Comparison of ENCODE assay signal across 8 cellular contexts in the genomic region with DNA sequence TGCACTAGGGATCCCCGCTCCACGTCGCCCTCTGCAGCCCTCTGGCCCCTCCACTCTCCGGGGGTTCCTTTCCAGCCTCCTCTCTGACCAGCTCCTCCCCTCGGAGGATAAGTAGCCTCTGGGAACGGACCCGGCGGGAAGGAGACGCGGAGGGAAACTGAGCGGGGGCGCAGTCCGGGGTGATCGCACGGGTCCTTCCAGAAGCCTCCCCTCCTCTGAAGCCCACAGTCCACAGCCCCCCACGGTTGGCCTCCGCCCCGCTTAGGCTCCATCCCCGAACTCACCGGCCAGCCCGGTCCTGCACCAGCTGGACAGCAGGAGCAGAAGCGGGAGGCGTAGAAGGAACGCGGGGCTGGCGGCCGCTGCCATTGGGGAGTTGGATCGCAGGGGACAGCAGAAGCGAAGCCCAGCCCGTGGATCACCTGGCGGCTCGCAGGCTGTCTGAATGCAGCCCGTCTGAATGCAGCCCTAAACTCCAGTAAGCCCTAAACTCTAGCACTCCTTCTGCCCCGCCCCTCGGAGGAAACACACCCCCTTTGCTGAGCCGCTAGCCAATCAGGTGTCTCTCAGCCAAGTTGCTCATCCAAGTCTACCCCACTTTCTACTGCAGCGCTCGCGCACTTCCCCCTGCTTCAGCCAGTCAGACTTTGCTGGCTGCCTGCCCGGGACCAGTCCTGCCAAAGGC. TPM values are rescaled to one million over a fixed set of nuclear protein-coding genes. Genes with fewer than 3 reads are reported as not detected.
DNase-seq lines count a peak whose midpoint lies in the region; TF ChIP-seq lines count a peak whose summit lies in the region.

A gene with protein sequence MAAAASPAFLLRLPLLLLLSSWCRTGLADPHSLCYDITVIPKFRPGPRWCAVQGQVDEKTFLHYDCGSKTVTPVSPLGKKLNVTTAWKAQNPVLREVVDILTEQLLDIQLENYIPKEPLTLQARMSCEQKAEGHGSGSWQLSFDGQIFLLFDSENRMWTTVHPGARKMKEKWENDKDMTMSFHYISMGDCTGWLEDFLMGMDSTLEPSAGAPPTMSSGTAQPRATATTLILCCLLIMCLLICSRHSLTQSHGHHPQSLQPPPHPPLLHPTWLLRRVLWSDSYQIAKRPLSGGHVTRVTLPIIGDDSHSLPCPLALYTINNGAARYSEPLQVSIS (minus strand): TSS at position 480 of the 685 bp plus-strand sequence. CDS start 111 bp downstream, at position 369.

- H3K4me3 ChIP-seq in Karpas-422 (ENCODE audit: low read length) = peak within 1 kb of the TSS; percentile 51; the same call in 1 of the 2 replicates
- H3K4me3 ChIP-seq in SK-N-MC = peak within 1 kb of the TSS; percentile 72
- peak within 1 kb of the TSS; percentile 71 for H3K4me3 ChIP-seq in neural progenitor cell

- no peaks in the 10 kb centered on the region for H3K36me3 Mint-ChIP-seq in neural progenitor cell

- no peaks in the 10 kb centered on the region for H3K79me2 ChIP-seq in Karpas-422 (ENCODE audit: low read length)
- H3K79me2 ChIP-seq in neural progenitor cell (ENCODE audit: low read depth) = no peaks in the 10 kb centered on the region

- H3K36me3 ChIP-seq in Karpas-422 (ENCODE audit: insufficient read depth, low read length) (no peaks in the 10 kb centered on the region), SK-N-MC (ENCODE audit: insufficient read depth, low read length) (no peaks in the 10 kb centered on the region), neural progenitor cell (no peaks in the 10 kb centered on the region)

- H3K27ac ChIP-seq in Karpas-422 (ENCODE audit: low read length) (no peak within 1 kb of the TSS), SK-N-MC (no peak within 1 kb of the TSS), neural progenitor cell (no peak within 1 kb of the TSS)

- H3K9me2 ChIP-seq in Karpas-422 (replicated peaks; ENCODE audit: insufficient read depth, low read length) = no peaks in the 10 kb centered on the region

- H3K4me2 ChIP-seq in Karpas-422 (ENCODE audit: low read depth, low read length, poor library complexity, severe bottlenecking) = peak within 1 kb of the TSS; percentile 69
- H3K4me2 ChIP-seq in neural progenitor cell = peak within 1 kb of the TSS; percentile 98

- no peak for TF ChIP-seq CTCF in neural progenitor cell (IDR thresholded peaks at IDR 0.05)

- H3K9me3 Mint-ChIP-seq in neural progenitor cell = peaks cover 9% of the 10 kb centered on the region

- H3K4me1 Mint-ChIP-seq in neural progenitor cell = peaks cover 11% of the 10 kb centered on the region

- 0 out of 2 replicates have a peak within 1 kb of the TSS, but pooled peaks have one; percentile 32 for H3K9ac ChIP-seq in Karpas-422 (ENCODE audit: low read length)
- no peak within 1 kb of the TSS for H3K9ac ChIP-seq in SK-N-MC (ENCODE audit: insufficient read length)
- no peak within 1 kb of the TSS for H3K9ac ChIP-seq in neural progenitor cell

- H3K27me3 ChIP-seq in Karpas-422 (ENCODE audit: low read length) (no peaks in the 10 kb centered on the region), neural progenitor cell (peaks cover 100% of the 10 kb centered on the region)

- H3K9me3 ChIP-seq in Karpas-422 (ENCODE audit: low read length) = no peaks in the 10 kb centered on the region
- H3K9me3 ChIP-seq in SK-N-MC (ENCODE audit: low read depth, low read length) = no peaks in the 10 kb centered on the region
- H3K9me3 ChIP-seq in neural progenitor cell (ENCODE audit: low read depth) = no peaks in the 10 kb centered on the region

- peaks cover 4% of the 10 kb centered on the region for H3F3A ChIP-seq in neural progenitor cell (ENCODE audit: low read depth)

- no peak within 1 kb of the TSS for H3K27ac Mint-ChIP-seq in neural progenitor cell

- H3K4me3 Mint-ChIP-seq in neural progenitor cell = peak within 1 kb of the TSS; percentile 86

- H3K4me1 ChIP-seq in Karpas-422 (ENCODE audit: low read length) = peaks cover 15% of the 10 kb centered on the region
- peaks cover 5% of the 10 kb centered on the region for H3K4me1 ChIP-seq in neural progenitor cell

- H3K27me3 Mint-ChIP-seq in neural progenitor cell (ENCODE audit: insufficient read depth, low read depth) = peaks cover 66% of the 10 kb centered on the region

- H4K20me1 ChIP-seq in Karpas-422 (ENCODE audit: insufficient read depth, low read depth, low read length) = 0 out of 2 replicates have a peak, but pooled peaks cover 2% of the 10 kb centered on the region
- H4K20me1 ChIP-seq in neural progenitor cell (ENCODE audit: low read depth) = peaks cover 16% of the 10 kb centered on the region

- peak; percentile 98 for DNase-seq in Daoy (ENCODE audit: low read depth)
- peak; percentile 95 for DNase-seq in Karpas-422
- DNase-seq in SK-N-MC (ENCODE audit: low read depth, low spot score) = no peak
- DNase-seq in activated naive CD4-positive, alpha-beta T cell treated with anti-CD3 and anti-CD28 coated beads, Interleukin-2, amount 50 U/mL, for 16 hours = peak; percentile 87
- peak; percentile 94 for DNase-seq in germinal center (ENCODE audit: low spot score)
- DNase-seq in neural progenitor cell (ENCODE audit: low spot score) = peak; percentile 94
- peak; percentile 88 for DNase-seq in stimulated activated naive CD4-positive, alpha-beta T cell treated with Interleukin-2 at 50 U/mL for 16 hours (lab: John Stamatoyannopoulos, UW)
- DNase-seq in GM19238 (ENCODE audit: insufficient read length, low spot score) = no peak

- H2AFZ ChIP-seq in Karpas-422 (ENCODE audit: low read length) (no peak within 1 kb of the TSS; the same call in 1 of the 2 replicates), neural progenitor cell (replicated peaks) (peak within 1 kb of the TSS; percentile 76)

RNA-seq across cellular contexts. Expression of the gene that starts here (rescaled TPM):
- 0.27 and 0.86 TPM in 2 replicates for total RNA-seq in Daoy (2014; rRNA removed; shearing (Covaris generic))
- not detected in 2 replicates for total RNA-seq in Karpas-422 (2014; rRNA removed; shearing (Covaris generic); ENCODE audit: low replicate concordance)
- not detected in 2 replicates for total RNA-seq in neural progenitor cell (ENCODE audit: low replicate concordance)

Comparison
In these comparisons a context has a peak if more than half of its experiments do, and no peak if none do; other contexts are left out.
1. Peak in DNase-seq in Daoy; RNA of the gene not detected or under 1 TPM.
2. Peak in DNase-seq, H3K4me3 ChIP-seq, H3K9ac ChIP-seq and H3K4me2 ChIP-seq in Karpas-422; RNA of the gene not detected or under 1 TPM.
3. Peak in DNase-seq, H3K4me3 ChIP-seq and H3K4me2 ChIP-seq in neural progenitor cell; RNA of the gene not detected or under 1 TPM.
4. DNase-seq: peak in activated naive CD4-positive, alpha-beta T cell treated with anti-CD3 and anti-CD28 coated beads, Interleukin-2, amount 50 U/mL, for 16 hours (single experiment), germinal center (single experiment) and stimulated activated naive CD4-positive, alpha-beta T cell treated with Interleukin-2 at 50 U/mL for 16 hours (single experiment); none in SK-N-MC (single experiment) and GM19238 (single experiment).
5. Peak in every context shown above with its lines, with median percentiles within 50 percentile points of each other: H3K4me3 ChIP-seq.